ENCODE assay signal across 19 cellular contexts in genomic region chr7:37405603-37406122, GRCh38. TPM values are rescaled to one million over a fixed set of nuclear protein-coding genes. Genes with fewer than 3 reads are reported as not detected.
DNase-seq lines count a peak whose midpoint lies in the region; ATAC-seq and TF ChIP-seq lines count a peak whose summit lies in the region.
"Had no signal": no experiment of that assay in that cellular context is flagged by ENCODE, and none has a peak within 500 bp of the region (broad histone marks: within the 10 kb centered on the region; RNA-seq: fewer than 3 reads in every experiment).

No MANE protein-coding gene starts in this region.

- TF ChIP-seq POLR2A in erythroblast (IDR thresholded peaks at IDR 0.05; ENCODE audit: low read length) (no peak), testis (IDR thresholded peaks at IDR 0.05) (no peak), tibial nerve (IDR thresholded peaks at IDR 0.05) (no peak)

- peak in 1 of 2 donors; percentile 57 for ATAC-seq in lower lobe of right lung
- no peak for ATAC-seq in GM18873 (IDR thresholded peaks at IDR 0.05; ENCODE audit: low FRiP score, unreplicated experiment)
- no peak for ATAC-seq in foreskin keratinocyte
- ATAC-seq: body of pancreas, mucosa of descending colon had no signal

- intact Hi-C loops in lower lobe of right lung (cut with DNase I) (no loop called here), testis (cut with DNase I; ENCODE audit: low total_unique reads) (no loop called here)

- TF ChIP-seq CTCF in lower lobe of right lung (IDR thresholded peaks at IDR 0.05) = no peak
- no peak for TF ChIP-seq CTCF in testis (IDR thresholded peaks at IDR 0.05)
- no peak for TF ChIP-seq CTCF in tibial nerve (IDR thresholded peaks at IDR 0.05)
- no peak for TF ChIP-seq CTCF in foreskin keratinocyte (conservative IDR thresholded peaks at IDR 0.05)

- WGBS in testis, 2 donors = 47 to 49% methylated on average over 9 of the region's 9 CpGs
- 31 to 37% methylated on average over 7 to 9 of the region's 9 CpGs for WGBS in tibial nerve, 2 donors

- peak overlapping the region; percentile 87 for H3K27ac Mint-ChIP-seq in activated naive CD4-positive, alpha-beta T cell treated with anti-CD3 and anti-CD28 coated beads, Interleukin-2, amount 50 U/mL, for 24 hours

- no peaks in the 10 kb centered on the region for H3K27me3 ChIP-seq in lower lobe of right lung (ENCODE audit: low read depth)
- H3K27me3 ChIP-seq in testis = no peaks in the 10 kb centered on the region
- no peaks in the 10 kb centered on the region for H3K27me3 ChIP-seq in tibial nerve
- no peaks in the 10 kb centered on the region for H3K27me3 ChIP-seq in foreskin keratinocyte
- H3K27me3 ChIP-seq: body of pancreas, stomach had no signal

- H3K27ac ChIP-seq in lower lobe of right lung (peak overlapping the region; percentile 8), testis (no peak overlapping the region), tibial nerve (peak overlapping the region in 2 of 4 donors; percentile 64 to 71), foreskin keratinocyte (no peak overlapping the region)
- H3K27ac ChIP-seq: body of pancreas, stomach had no signal

- H3K4me1 ChIP-seq in lower lobe of right lung = peaks cover 51% of the 10 kb centered on the region
- H3K4me1 ChIP-seq in testis = peaks cover 15% of the 10 kb centered on the region
- peaks cover 0 to 57% (median 27%) of the 10 kb centered on the region in 4 donors for H3K4me1 ChIP-seq in tibial nerve
- H3K4me1 ChIP-seq in foreskin keratinocyte = no peaks in the 10 kb centered on the region
- H3K4me1 ChIP-seq: body of pancreas had no signal

- peaks cover 80% of the 10 kb centered on the region for H3K4me1 Mint-ChIP-seq in activated naive CD4-positive, alpha-beta T cell treated with anti-CD3 and anti-CD28 coated beads, Interleukin-2, amount 50 U/mL, for 24 hours

- H3K36me3 ChIP-seq in lower lobe of right lung (no peaks in the 10 kb centered on the region), testis (ENCODE audit: low read depth, missing control alignments) (no peaks in the 10 kb centered on the region), tibial nerve (no peaks in the 10 kb centered on the region)
- H3K36me3 ChIP-seq: stomach had no signal

- peak in 1 of 2 donors; percentile 26 for TF ChIP-seq EP300 in tibial nerve (IDR thresholded peaks at IDR 0.05)

- H3K9me3 ChIP-seq in lower lobe of right lung (no peaks in the 10 kb centered on the region), testis (no peaks in the 10 kb centered on the region), tibial nerve (no peaks in the 10 kb centered on the region)
- H3K9me3 ChIP-seq: body of pancreas, mucosa of descending colon, stomach had no signal

- no peak for DNase-seq in activated naive CD4-positive, alpha-beta T cell treated with anti-CD3 and anti-CD28 coated beads, Interleukin-2, amount 50 U/mL, for 16 hours
- DNase-seq in erythroblast (lab: John Stamatoyannopoulos, UW) = peak; percentile 46 to 73
- no peak for DNase-seq in lower lobe of right lung
- peak; percentile 52 for DNase-seq in testis
- DNase-seq in tibial nerve (ENCODE audit: low spot score in 2 of 2) = no peak
- no peak for DNase-seq in foreskin keratinocyte
- DNase-seq: activated CD8-positive, alpha-beta memory T cell treated with anti-CD3 and anti-CD28 coated beads for 24 hours; activated effector memory CD4-positive, alpha-beta T cell treated with Interleukin-2 at 50 U/mL for 16 hours; dermis blood vessel endothelial cell; DND-41; islet precursor cell; NCI-H774; stimulated activated CD4-positive, alpha-beta T cell treated with anti-CD3 and anti-CD28 coated beads, Interleukin-12 subunit alpha, Interleukin-12 subunit beta, amount 100 ng/mL, for 4 hours; stomach had no signal

- no peak overlapping the region for H3K4me3 Mint-ChIP-seq in activated naive CD4-positive, alpha-beta T cell treated with anti-CD3 and anti-CD28 coated beads, Interleukin-2, amount 50 U/mL, for 24 hours

- H3K9me3 Mint-ChIP-seq in activated naive CD4-positive, alpha-beta T cell treated with anti-CD3 and anti-CD28 coated beads, Interleukin-2, amount 50 U/mL, for 24 hours = peaks cover under 1% of the 10 kb centered on the region

- H3K4me3 ChIP-seq in lower lobe of right lung (no peak overlapping the region), testis (no peak overlapping the region), tibial nerve (no peak overlapping the region)
- H3K4me3 ChIP-seq: body of pancreas, mucosa of descending colon, stomach had no signal

- peaks cover 24% of the 10 kb centered on the region for H3K36me3 Mint-ChIP-seq in activated naive CD4-positive, alpha-beta T cell treated with anti-CD3 and anti-CD28 coated beads, Interleukin-2, amount 50 U/mL, for 24 hours

- H3K27me3 Mint-ChIP-seq in activated naive CD4-positive, alpha-beta T cell treated with anti-CD3 and anti-CD28 coated beads, Interleukin-2, amount 50 U/mL, for 24 hours = no peaks in the 10 kb centered on the region

RNA-seq across cellular contexts. Expression of gene ELMO1, which starts 43.0 kb away (rescaled TPM):
- total RNA-seq in lower lobe of right lung (60.1 TPM), testis (10 to 100 TPM; 36.5 to 47.2 TPM), tibial nerve (100 to 1,000 TPM; 196 to 328 (median 268) TPM), foreskin keratinocyte (not detected in 2 replicates)
- polyA plus RNA-seq in testis (ENCODE audit: insufficient read depth, low read depth, low replicate concordance) (12.9 TPM), foreskin keratinocyte (not detected in 2 replicates)
- total RNA-seq: A673 had no signal

Comparison
In these comparisons a context has a peak if more than half of its experiments do, and no peak if none do; other contexts are left out.
1. DNase-seq: peak in erythroblast (2 of 2) and testis (single experiment); none in activated naive CD4-positive, alpha-beta T cell treated with anti-CD3 and anti-CD28 coated beads, Interleukin-2, amount 50 U/mL, for 16 hours (single experiment), lower lobe of right lung (single experiment), tibial nerve (0 of 2) and foreskin keratinocyte (0 of 2).
2. RNA of gene ELMO1, which starts 43.0 kb away (total RNA-seq): 196 to 328 TPM in tibial nerve, 60.1 TPM in lower lobe of right lung (single experiment) and 36.5 to 47.2 TPM in testis; not detected in foreskin keratinocyte; every median in the first group is over 10 times any median in the second.